In genomic region chr9:136847065-136847826, GRCh38 we compare ENCODE assay signal across 8 cellular contexts. TPM values are rescaled to one million over a fixed set of nuclear protein-coding genes. Genes with fewer than 3 reads are reported as not detected.
DNase-seq lines count a peak whose midpoint lies in the region; ATAC-seq and TF ChIP-seq lines count a peak whose summit lies in the region.

No MANE protein-coding gene starts in this region.

- no peak for TF ChIP-seq POLR2A in erythroblast (IDR thresholded peaks at IDR 0.05; ENCODE audit: low read length)

- no peak for TF ChIP-seq CTCF in AG10803 (conservative IDR thresholded peaks at IDR 0.05; ENCODE audit: low read length)
- TF ChIP-seq CTCF in HFF-Myc (IDR thresholded peaks at IDR 0.05; ENCODE audit: low read depth, low read length, missing control alignments) = no peak

- peak overlapping the region; percentile 75 for H3K27ac Mint-ChIP-seq in T-helper 17 cell
- H3K27ac Mint-ChIP-seq in natural killer cell treated with Interleukin-12 subunit alpha and Interleukin-12 subunit beta and Interleukin-15 and Interleukin-18, amount 100 ng/mL, for 72 hours = peak overlapping the region; percentile 83 to 93

- H3K27me3 Mint-ChIP-seq in T-helper 17 cell = peaks cover 12% of the 10 kb centered on the region
- H3K27me3 Mint-ChIP-seq in natural killer cell treated with Interleukin-12 subunit alpha and Interleukin-12 subunit beta and Interleukin-15 and Interleukin-18, amount 100 ng/mL, for 72 hours = no peaks in the 10 kb centered on the region

- H3K4me3 ChIP-seq in AG10803 (ENCODE audit: low read length) (peak overlapping the region; percentile 99), HFF-Myc (replicated peaks; ENCODE audit: low read depth, low read length) (peak overlapping the region; percentile 75)

- no peak for ATAC-seq in T-helper 17 cell
- ATAC-seq in natural killer cell treated with Interleukin-12 subunit alpha and Interleukin-12 subunit beta and Interleukin-15 and Interleukin-18, amount 100 ng/mL, for 72 hours = no peak
- no peak for ATAC-seq in HG03457 (IDR thresholded peaks at IDR 0.05; ENCODE audit: unreplicated experiment)

- H3K9me3 ChIP-seq in T-helper 17 cell (ENCODE audit: control insufficient read depth, low read length, poor library complexity, severe bottlenecking) = no peaks in the 10 kb centered on the region

- peaks cover 2% of the 10 kb centered on the region for H3K36me3 Mint-ChIP-seq in T-helper 17 cell (ENCODE audit: low read depth)
- H3K36me3 Mint-ChIP-seq in natural killer cell treated with Interleukin-12 subunit alpha and Interleukin-12 subunit beta and Interleukin-15 and Interleukin-18, amount 100 ng/mL, for 72 hours = no peaks in the 10 kb centered on the region

- peak overlapping the region; percentile 92 for H3K4me3 Mint-ChIP-seq in T-helper 17 cell
- H3K4me3 Mint-ChIP-seq in natural killer cell treated with Interleukin-12 subunit alpha and Interleukin-12 subunit beta and Interleukin-15 and Interleukin-18, amount 100 ng/mL, for 72 hours = peak overlapping the region; percentile 98

- H3K9me3 Mint-ChIP-seq in natural killer cell treated with Interleukin-12 subunit alpha and Interleukin-12 subunit beta and Interleukin-15 and Interleukin-18, amount 100 ng/mL, for 72 hours = no peaks in the 10 kb centered on the region

- peaks cover 22% of the 10 kb centered on the region for H3K4me1 Mint-ChIP-seq in T-helper 17 cell
- peaks cover 8 to 16% of the 10 kb centered on the region in 2 donors for H3K4me1 Mint-ChIP-seq in natural killer cell treated with Interleukin-12 subunit alpha and Interleukin-12 subunit beta and Interleukin-15 and Interleukin-18, amount 100 ng/mL, for 72 hours (ENCODE audit: low read depth in 2 of 2)

- DNase-seq in AG10803 (ENCODE audit: low read depth) (peak; percentile 70), HFF-Myc (ENCODE audit: extremely low read depth, low read depth) (no peak), T-helper 17 cell (no peak), erythroblast (lab: John Stamatoyannopoulos, UW) (peak; percentile 70 to 76), mucosa of gallbladder (ENCODE audit: low spot score) (no peak), C1 segment of cervical spinal cord (lab: John Stamatoyannopoulos, UW) (no peak)
- no peak for DNase-seq in natural killer cell treated with Interleukin-12 subunit alpha and Interleukin-12 subunit beta and Interleukin-15 and Interleukin-18, amount 100 ng/mL, for 72 hours (ENCODE audit: low spot score)

RNA-seq across cellular contexts. Expression of gene PHPT1, which starts 2.0 kb away (rescaled TPM):
- total RNA-seq in T-helper 17 cell (10 to 100 TPM; 33.8 to 36.2 TPM), mucosa of gallbladder (150 TPM)
- total RNA-seq in natural killer cell treated with Interleukin-12 subunit alpha and Interleukin-12 subunit beta and Interleukin-15 and Interleukin-18, amount 100 ng/mL, for 72 hours = 100 to 1,000 TPM in 1 of 2 donors, 10 to 100 TPM in 1; 71.5 to 108 TPM

RNA-seq across cellular contexts. Expression of gene MAMDC4, which starts 4.9 kb away (rescaled TPM):
- total RNA-seq in T-helper 17 cell (1 to 10 TPM; 3.4 TPM), mucosa of gallbladder (38.6 TPM)
- 10 to 100 TPM; 16.0 to 17.2 TPM for total RNA-seq in natural killer cell treated with Interleukin-12 subunit alpha and Interleukin-12 subunit beta and Interleukin-15 and Interleukin-18, amount 100 ng/mL, for 72 hours

RNA-seq across cellular contexts. Expression of gene AJM1, which starts 5.0 kb away (rescaled TPM):
- total RNA-seq in T-helper 17 cell = 1 to 10 TPM; 2.9 to 3.7 TPM
- total RNA-seq in natural killer cell treated with Interleukin-12 subunit alpha and Interleukin-12 subunit beta and Interleukin-15 and Interleukin-18, amount 100 ng/mL, for 72 hours = 10 to 100 TPM in 1 of 2 donors, 1 to 10 TPM in 1; 7.8 to 11.2 TPM
- total RNA-seq in mucosa of gallbladder = 19.4 TPM

RNA-seq across cellular contexts. Expression of gene EDF1, which starts 18.9 kb away (rescaled TPM):
- total RNA-seq in T-helper 17 cell (100 to 1,000 TPM; 212 to 224 TPM), mucosa of gallbladder (342 TPM)
- total RNA-seq in natural killer cell treated with Interleukin-12 subunit alpha and Interleukin-12 subunit beta and Interleukin-15 and Interleukin-18, amount 100 ng/mL, for 72 hours = 100 to 1,000 TPM; 299 to 453 TPM

RNA-seq across cellular contexts. Expression of gene TRAF2, which starts 39.1 kb away (rescaled TPM):
- total RNA-seq in T-helper 17 cell = 10 to 100 TPM; 20.8 to 21.4 TPM
- 100 to 1,000 TPM in 1 of 2 donors, 10 to 100 TPM in 1; 55.7 to 107 TPM for total RNA-seq in natural killer cell treated with Interleukin-12 subunit alpha and Interleukin-12 subunit beta and Interleukin-15 and Interleukin-18, amount 100 ng/mL, for 72 hours
- 19.6 TPM for total RNA-seq in mucosa of gallbladder

Comparison
In these comparisons a context has a peak if more than half of its experiments do, and no peak if none do; other contexts are left out.
1. DNase-seq: peak in AG10803 (single experiment) and erythroblast (2 of 2); none in HFF-Myc (single experiment), T-helper 17 cell (0 of 3), natural killer cell treated with Interleukin-12 subunit alpha and Interleukin-12 subunit beta and Interleukin-15 and Interleukin-18, amount 100 ng/mL, for 72 hours (single experiment), mucosa of gallbladder (single experiment) and C1 segment of cervical spinal cord (0 of 14).